In genomic region chr9:8723195-8723594, GRCh38 we compare ENCODE assay signal across 24 cellular contexts.
"Had no signal": no experiment of that assay in that cellular context is flagged by ENCODE, and none has a peak within 500 bp of the region (broad histone marks: within the 10 kb centered on the region; RNA-seq: fewer than 3 reads in every experiment).

No MANE protein-coding gene starts in this region.

- H3K4me3 ChIP-seq: SK-N-MC had no signal

- H3K27ac ChIP-seq: SK-N-MC had no signal

- DNase-seq: activated B cell treated with CpG ODN at 0.5 μM for 24 hours; activated CD4-positive, alpha-beta memory T cell treated with anti-CD3 and anti-CD28 coated beads for 36 hours; activated CD4-positive, alpha-beta T cell treated with anti-CD3 and anti-CD28 coated beads for 1 hour; activated CD4-positive, alpha-beta T cell treated with anti-CD3 and anti-CD28 coated beads, Interleukin-2, amount 10 ng/mL, durations not matched to agents 7 days and 5 days; activated gamma-delta T cell; activated naive CD4-positive, alpha-beta T cell treated with anti-CD3 and anti-CD28 coated beads, Interleukin-2, amount 10 ng/mL, durations not matched to agents 7 days and 5 days; activated naive CD8-positive, alpha-beta T cell treated with anti-CD3 and anti-CD28 coated beads for 36 hours; activated T-cell treated with anti-CD3 and anti-CD28 coated beads for 4 hours; activated T-cell treated with anti-CD3 and anti-CD28 coated beads, Interleukin-2, amount 50 U/mL, for 48 hours; anterior cingulate cortex; cerebellar nuclear complex; NCI-H1105 treated with DMSO at 0.1 percent for 48 hours; NCI-H1436 treated with DMSO at 0.1 percent for 48 hours; NCI-H187 treated with DMSO at 0.1 percent for 48 hours; NCI-H524; NCI-H748 treated with DMSO at 0.1 percent for 48 hours; RPMI8226; T-cell; T-helper 2 cell; T1000 had no signal

- ATAC-seq: activated T-helper 17 cell treated with anti-CD3 and anti-CD28 coated beads, Interleukin-2, amount 50 U/mL, for 72 hours; Panc1; Right ventricle myocardium inferior; T-cell had no signal
